2 cellular contexts compared by ENCODE assay signal in the genomic region with DNA sequence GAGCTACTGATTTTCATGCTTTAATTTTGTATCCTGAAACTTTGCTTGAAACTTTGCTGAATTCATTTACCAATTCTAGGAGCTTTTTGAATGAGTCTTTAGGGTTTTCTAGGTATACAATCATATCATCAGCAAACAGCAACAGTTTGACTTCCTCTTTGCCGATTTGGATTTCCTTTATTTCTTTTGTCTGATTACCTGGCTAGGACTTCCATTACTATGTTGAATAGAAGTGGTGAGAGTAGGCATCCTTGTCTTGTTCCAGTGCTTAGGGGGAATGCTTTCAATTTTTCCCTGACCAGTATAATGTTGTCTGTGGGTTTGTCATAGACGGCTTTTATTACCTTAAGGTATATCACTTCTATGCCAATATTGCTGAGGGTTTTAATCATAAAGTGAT. TPM values are rescaled to one million over a fixed set of nuclear protein-coding genes. Genes with fewer than 3 reads are reported as not detected.
"Had no signal": no experiment of that assay in that cellular context is flagged by ENCODE, and none has a peak within 500 bp of the region (broad histone marks: within the 10 kb centered on the region; RNA-seq: fewer than 3 reads in every experiment).

No MANE protein-coding gene starts in this region.

RNA-seq across cellular contexts. Expression of a gene that starts 49.7 kb away (rescaled TPM):
- total RNA-seq: bronchial epithelial cell, glomerular endothelial cell had no signal
